ENCODE assay signal across 2 cellular contexts in genomic region chr10:90924552-90924951, GRCh38.
A peak's percentile ranks its signal among the peaks of the same experiment; 100 is the strongest.
TF ChIP-seq lines count a peak whose summit lies in the region.

No MANE protein-coding gene starts in this region.

TF ChIP-seq in H1, 55 proteins besides CTCF, POLR2A, EP300 and RAD21:
- TF ChIP-seq KDM5A (IDR thresholded peaks at IDR 0.05; ENCODE audit: low read length) (no peak), SUZ12 (IDR thresholded peaks at IDR 0.05; ENCODE audit: low read length) (peak; percentile 55; the same call in 1 of the 2 replicates)

TF ChIP-seq in WTC11, 78 proteins besides CTCF, POLR2A, EP300 and RAD21:
- TF ChIP-seq ZNF512 (CRISPR knock-in tag; IDR thresholded peaks at IDR 0.05; ENCODE audit: borderline replicate concordance), result no peak
- TF ChIP-seq HMGA2 (CRISPR knock-in tag; IDR thresholded peaks at IDR 0.05), result no peak
- TF ChIP-seq ESRRA (CRISPR knock-in tag; IDR thresholded peaks at IDR 0.05; ENCODE audit: borderline replicate concordance), result no peak
- no peak for TF ChIP-seq ZNF219 (CRISPR knock-in tag; IDR thresholded peaks at IDR 0.05; ENCODE audit: borderline replicate concordance)
- TF ChIP-seq MXD4 (CRISPR knock-in tag; IDR thresholded peaks at IDR 0.05; ENCODE audit: borderline replicate concordance), result no peak
- no peak for TF ChIP-seq PREB (CRISPR knock-in tag; IDR thresholded peaks at IDR 0.05; ENCODE audit: borderline replicate concordance)
- TF ChIP-seq RELA (CRISPR knock-in tag; IDR thresholded peaks at IDR 0.05; ENCODE audit: borderline replicate concordance), result no peak
- no peak for TF ChIP-seq TEAD1 (CRISPR knock-in tag; IDR thresholded peaks at IDR 0.05)
- no peak for TF ChIP-seq ZNF396 (CRISPR knock-in tag; IDR thresholded peaks at IDR 0.05; ENCODE audit: borderline replicate concordance)
- TF ChIP-seq NFATC4 (CRISPR knock-in tag; IDR thresholded peaks at IDR 0.05), result no peak
- TF ChIP-seq GTF2I (CRISPR knock-in tag; conservative IDR thresholded peaks at IDR 0.05), result no peak
- no peak for TF ChIP-seq E2F1 (CRISPR knock-in tag; IDR thresholded peaks at IDR 0.05)
